1 cellular context compared by ENCODE assay signal in the genomic region with DNA sequence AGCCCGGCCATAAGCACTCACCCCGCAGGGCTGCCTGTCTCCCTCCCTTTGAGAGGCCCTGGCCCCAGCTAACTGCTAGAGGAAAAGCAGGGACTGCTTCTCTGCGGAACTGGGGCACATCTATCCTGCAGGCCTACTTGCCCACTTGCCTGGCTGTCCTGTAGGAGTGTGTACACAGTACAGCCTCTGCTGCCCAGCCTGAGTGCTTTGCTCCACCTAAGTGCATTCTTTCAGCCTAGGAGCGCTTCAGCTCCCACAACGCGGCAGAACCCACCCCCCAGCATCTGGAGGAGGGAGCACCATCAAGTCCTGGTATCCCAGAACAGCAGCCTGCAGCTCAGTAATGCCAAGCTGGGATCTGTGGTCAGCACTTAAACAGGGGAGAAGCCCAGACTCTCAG.
TF ChIP-seq lines count a peak whose summit lies in the region.

No MANE protein-coding gene starts in this region.

TF ChIP-seq in GM23338, 12 proteins besides CTCF, POLR2A, EP300 and RAD21 (continued from another document):
- TF ChIP-seq, protein P1, sequence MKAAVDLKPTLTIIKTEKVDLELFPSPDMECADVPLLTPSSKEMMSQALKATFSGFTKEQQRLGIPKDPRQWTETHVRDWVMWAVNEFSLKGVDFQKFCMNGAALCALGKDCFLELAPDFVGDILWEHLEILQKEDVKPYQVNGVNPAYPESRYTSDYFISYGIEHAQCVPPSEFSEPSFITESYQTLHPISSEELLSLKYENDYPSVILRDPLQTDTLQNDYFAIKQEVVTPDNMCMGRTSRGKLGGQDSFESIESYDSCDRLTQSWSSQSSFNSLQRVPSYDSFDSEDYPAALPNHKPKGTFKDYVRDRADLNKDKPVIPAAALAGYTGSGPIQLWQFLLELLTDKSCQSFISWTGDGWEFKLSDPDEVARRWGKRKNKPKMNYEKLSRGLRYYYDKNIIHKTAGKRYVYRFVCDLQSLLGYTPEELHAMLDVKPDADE (IDR thresholded peaks at IDR 0.05) = no peak
- TF ChIP-seq EZH2 (IDR thresholded peaks at IDR 0.05; ENCODE audit: low read depth, unreplicated experiment) (no peak), STAT1 (IDR thresholded peaks at IDR 0.05; ENCODE audit: unreplicated experiment) (no peak), JUNB (IDR thresholded peaks at IDR 0.05; ENCODE audit: unreplicated experiment) (no peak), EZH2phosphoT487 (IDR thresholded peaks at IDR 0.05; ENCODE audit: unreplicated experiment) (no peak), ZNF331 (CRISPR knock-in tag; IDR thresholded peaks at IDR 0.05; ENCODE audit: low read depth) (no peak)
- TF ChIP-seq, protein P2, sequence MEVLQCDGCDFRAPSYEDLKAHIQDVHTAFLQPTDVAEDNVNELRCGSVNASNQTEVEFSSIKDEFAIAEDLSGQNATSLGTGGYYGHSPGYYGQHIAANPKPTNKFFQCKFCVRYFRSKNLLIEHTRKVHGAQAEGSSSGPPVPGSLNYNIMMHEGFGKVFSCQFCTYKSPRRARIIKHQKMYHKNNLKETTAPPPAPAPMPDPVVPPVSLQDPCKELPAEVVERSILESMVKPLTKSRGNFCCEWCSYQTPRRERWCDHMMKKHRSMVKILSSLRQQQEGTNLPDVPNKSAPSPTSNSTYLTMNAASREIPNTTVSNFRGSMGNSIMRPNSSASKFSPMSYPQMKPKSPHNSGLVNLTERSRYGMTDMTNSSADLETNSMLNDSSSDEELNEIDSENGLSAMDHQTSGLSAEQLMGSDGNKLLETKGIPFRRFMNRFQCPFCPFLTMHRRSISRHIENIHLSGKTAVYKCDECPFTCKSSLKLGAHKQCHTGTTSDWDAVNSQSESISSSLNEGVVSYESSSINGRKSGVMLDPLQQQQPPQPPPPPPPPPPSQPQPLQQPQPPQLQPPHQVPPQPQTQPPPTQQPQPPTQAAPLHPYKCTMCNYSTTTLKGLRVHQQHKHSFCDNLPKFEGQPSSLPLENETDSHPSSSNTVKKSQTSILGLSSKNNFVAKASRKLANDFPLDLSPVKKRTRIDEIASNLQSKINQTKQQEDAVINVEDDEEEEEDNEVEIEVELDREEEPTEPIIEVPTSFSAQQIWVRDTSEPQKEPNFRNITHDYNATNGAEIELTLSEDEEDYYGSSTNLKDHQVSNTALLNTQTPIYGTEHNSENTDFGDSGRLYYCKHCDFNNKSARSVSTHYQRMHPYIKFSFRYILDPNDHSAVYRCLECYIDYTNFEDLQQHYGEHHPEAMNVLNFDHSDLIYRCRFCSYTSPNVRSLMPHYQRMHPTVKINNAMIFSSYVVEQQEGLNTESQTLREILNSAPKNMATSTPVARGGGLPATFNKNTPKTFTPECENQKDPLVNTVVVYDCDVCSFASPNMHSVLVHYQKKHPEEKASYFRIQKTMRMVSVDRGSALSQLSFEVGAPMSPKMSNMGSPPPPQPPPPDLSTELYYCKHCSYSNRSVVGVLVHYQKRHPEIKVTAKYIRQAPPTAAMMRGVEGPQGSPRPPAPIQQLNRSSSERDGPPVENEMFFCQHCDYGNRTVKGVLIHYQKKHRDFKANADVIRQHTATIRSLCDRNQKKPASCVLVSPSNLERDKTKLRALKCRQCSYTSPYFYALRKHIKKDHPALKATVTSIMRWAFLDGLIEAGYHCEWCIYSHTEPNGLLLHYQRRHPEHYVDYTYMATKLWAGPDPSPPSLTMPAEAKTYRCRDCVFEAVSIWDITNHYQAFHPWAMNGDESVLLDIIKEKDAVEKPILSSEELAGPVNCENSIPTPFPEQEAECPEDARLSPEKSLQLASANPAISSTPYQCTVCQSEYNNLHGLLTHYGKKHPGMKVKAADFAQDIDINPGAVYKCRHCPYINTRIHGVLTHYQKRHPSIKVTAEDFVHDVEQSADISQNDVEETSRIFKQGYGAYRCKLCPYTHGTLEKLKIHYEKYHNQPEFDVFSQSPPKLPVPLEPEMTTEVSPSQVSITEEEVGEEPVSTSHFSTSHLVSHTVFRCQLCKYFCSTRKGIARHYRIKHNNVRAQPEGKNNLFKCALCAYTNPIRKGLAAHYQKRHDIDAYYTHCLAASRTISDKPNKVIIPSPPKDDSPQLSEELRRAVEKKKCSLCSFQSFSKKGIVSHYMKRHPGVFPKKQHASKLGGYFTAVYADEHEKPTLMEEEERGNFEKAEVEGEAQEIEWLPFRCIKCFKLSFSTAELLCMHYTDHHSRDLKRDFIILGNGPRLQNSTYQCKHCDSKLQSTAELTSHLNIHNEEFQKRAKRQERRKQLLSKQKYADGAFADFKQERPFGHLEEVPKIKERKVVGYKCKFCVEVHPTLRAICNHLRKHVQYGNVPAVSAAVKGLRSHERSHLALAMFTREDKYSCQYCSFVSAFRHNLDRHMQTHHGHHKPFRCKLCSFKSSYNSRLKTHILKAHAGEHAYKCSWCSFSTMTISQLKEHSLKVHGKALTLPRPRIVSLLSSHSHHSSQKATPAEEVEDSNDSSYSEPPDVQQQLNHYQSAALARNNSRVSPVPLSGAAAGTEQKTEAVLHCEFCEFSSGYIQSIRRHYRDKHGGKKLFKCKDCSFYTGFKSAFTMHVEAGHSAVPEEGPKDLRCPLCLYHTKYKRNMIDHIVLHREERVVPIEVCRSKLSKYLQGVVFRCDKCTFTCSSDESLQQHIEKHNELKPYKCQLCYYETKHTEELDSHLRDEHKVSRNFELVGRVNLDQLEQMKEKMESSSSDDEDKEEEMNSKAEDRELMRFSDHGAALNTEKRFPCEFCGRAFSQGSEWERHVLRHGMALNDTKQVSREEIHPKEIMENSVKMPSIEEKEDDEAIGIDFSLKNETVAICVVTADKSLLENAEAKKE (CRISPR knock-in tag; IDR thresholded peaks at IDR 0.05) = no peak
- TF ChIP-seq, protein P3, sequence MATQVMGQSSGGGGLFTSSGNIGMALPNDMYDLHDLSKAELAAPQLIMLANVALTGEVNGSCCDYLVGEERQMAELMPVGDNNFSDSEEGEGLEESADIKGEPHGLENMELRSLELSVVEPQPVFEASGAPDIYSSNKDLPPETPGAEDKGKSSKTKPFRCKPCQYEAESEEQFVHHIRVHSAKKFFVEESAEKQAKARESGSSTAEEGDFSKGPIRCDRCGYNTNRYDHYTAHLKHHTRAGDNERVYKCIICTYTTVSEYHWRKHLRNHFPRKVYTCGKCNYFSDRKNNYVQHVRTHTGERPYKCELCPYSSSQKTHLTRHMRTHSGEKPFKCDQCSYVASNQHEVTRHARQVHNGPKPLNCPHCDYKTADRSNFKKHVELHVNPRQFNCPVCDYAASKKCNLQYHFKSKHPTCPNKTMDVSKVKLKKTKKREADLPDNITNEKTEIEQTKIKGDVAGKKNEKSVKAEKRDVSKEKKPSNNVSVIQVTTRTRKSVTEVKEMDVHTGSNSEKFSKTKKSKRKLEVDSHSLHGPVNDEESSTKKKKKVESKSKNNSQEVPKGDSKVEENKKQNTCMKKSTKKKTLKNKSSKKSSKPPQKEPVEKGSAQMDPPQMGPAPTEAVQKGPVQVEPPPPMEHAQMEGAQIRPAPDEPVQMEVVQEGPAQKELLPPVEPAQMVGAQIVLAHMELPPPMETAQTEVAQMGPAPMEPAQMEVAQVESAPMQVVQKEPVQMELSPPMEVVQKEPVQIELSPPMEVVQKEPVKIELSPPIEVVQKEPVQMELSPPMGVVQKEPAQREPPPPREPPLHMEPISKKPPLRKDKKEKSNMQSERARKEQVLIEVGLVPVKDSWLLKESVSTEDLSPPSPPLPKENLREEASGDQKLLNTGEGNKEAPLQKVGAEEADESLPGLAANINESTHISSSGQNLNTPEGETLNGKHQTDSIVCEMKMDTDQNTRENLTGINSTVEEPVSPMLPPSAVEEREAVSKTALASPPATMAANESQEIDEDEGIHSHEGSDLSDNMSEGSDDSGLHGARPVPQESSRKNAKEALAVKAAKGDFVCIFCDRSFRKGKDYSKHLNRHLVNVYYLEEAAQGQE (IDR thresholded peaks at IDR 0.05; ENCODE audit: unreplicated experiment) = no peak
